Comparison of ENCODE assay signal across 8 cellular contexts in the genomic region with DNA sequence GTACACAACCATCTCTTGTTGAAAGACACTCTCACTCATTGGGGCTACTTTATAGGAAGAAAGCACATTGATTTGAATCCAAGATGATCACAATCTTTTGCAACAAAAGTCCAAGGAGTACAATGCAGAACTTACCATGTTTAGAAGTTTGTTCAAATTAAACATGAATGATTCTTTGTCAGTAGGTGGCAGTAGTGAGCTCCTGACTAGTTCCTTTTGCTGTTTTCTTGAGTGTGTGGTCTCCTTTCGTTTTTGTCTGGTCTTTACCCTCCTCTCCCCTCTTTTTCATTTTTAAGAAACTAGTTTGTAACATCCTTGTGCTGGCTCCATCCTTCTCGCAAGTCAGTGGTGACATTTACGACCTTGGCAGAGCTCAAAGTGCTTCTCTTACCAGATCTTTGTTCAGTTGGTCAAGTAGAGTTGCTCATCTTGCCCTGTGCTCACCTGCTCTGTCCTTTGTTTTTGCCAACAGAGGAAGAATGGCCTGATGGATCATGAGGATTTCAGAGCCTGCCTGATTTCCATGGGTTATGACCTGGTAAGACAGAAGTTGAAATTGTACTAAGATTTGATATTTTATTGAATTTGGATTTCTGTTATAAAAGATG. TPM values are rescaled to one million over a fixed set of nuclear protein-coding genes. Genes with fewer than 3 reads are reported as not detected.
DNase-seq lines count a peak whose midpoint lies in the region; ATAC-seq and TF ChIP-seq lines count a peak whose summit lies in the region.

No MANE protein-coding gene starts in this region.

- TF ChIP-seq CTCF in retinal pigment epithelial cell (conservative IDR thresholded peaks at IDR 0.05; ENCODE audit: low read depth, low read length), result peak; percentile 66

- H3K27ac Mint-ChIP-seq in T-helper 17 cell, result no peak overlapping the region

- no peak overlapping the region for H3K4me3 ChIP-seq in retinal pigment epithelial cell (ENCODE audit: low read length)

- no peak overlapping the region for H3K4me3 Mint-ChIP-seq in T-helper 17 cell

- DNase-seq in AG08395 (ENCODE audit: low spot score), result peak; percentile 52
- DNase-seq in GM04504 (ENCODE audit: low read depth), result peak; percentile 11
- DNase-seq in SW 1271 (lab: John Stamatoyannopoulos, UW), result peak; percentile 1 to 4
- peak; percentile 35 for DNase-seq in foreskin melanocyte
- DNase-seq in retinal pigment epithelial cell (ENCODE audit: low read depth), result no peak
- DNase-seq in activated naive CD4-positive, alpha-beta T cell treated with Interleukin-2 at 50 U/mL for 16 hours, result no peak
- DNase-seq in T-helper 17 cell, result no peak

- H3K9me3 ChIP-seq in T-helper 17 cell (ENCODE audit: control insufficient read depth, low read length, poor library complexity, severe bottlenecking), result no peaks in the 10 kb centered on the region

- H3K4me1 Mint-ChIP-seq in T-helper 17 cell, result peaks cover 5% of the 10 kb centered on the region

- ATAC-seq in HG03565 (IDR thresholded peaks at IDR 0.05; ENCODE audit: unreplicated experiment) (peak; percentile 59), T-helper 17 cell (no peak)

- H3K36me3 Mint-ChIP-seq in T-helper 17 cell (ENCODE audit: low read depth), result no peaks in the 10 kb centered on the region

- H3K27me3 Mint-ChIP-seq in T-helper 17 cell, result peaks cover 23% of the 10 kb centered on the region

RNA-seq across cellular contexts. Expression of a gene that starts 35.7 kb away (rescaled TPM):
- 10 to 100 TPM; 45.8 to 52.0 TPM for total RNA-seq in T-helper 17 cell

Comparison
In these comparisons a context has a peak if more than half of its experiments do, and no peak if none do; other contexts are left out.
1. DNase-seq: peak in AG08395 (single experiment), GM04504 (single experiment), SW 1271 (2 of 2) and foreskin melanocyte (single experiment); none in retinal pigment epithelial cell (single experiment), activated naive CD4-positive, alpha-beta T cell treated with Interleukin-2 at 50 U/mL for 16 hours (single experiment) and T-helper 17 cell (0 of 3).